Comparison of ENCODE assay signal across 18 cellular contexts in the genomic region with DNA sequence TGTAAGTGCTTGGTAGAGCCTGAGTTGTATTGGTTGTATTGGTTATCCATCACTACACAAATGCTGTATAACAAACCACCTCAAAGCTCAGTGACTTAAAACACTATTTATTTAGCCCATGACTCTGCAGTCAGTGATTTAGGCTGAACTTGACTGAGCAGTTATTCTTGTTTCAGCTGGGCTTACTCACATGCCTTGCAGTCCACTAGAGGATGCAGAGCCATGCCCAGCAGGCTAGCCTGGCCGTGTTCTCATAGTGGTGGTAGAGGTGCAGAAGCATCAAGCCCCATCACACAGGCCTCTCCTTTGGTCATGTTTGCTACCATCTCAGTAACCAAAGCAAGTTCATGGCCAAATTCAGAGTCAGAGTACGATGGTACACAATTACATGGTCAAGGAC.
"Had no signal": no experiment of that assay in that cellular context is flagged by ENCODE, and none has a peak within 500 bp of the region (broad histone marks: within the 10 kb centered on the region; RNA-seq: fewer than 3 reads in every experiment).

No MANE protein-coding gene starts in this region.

- H3K4me3 ChIP-seq: ascending aorta, coronary artery, esophagus squamous epithelium, heart right ventricle, transverse colon had no signal

- DNase-seq: activated CD4-positive, alpha-beta T cell treated with anti-CD3 and anti-CD28 coated beads, Interleukin-2, amount 10 ng/mL, durations not matched to agents 24 days and 14 days; activated CD8-positive, alpha-beta T cell treated with anti-CD3 and anti-CD28 coated beads for 36 hours; activated effector memory CD4-positive, alpha-beta T cell treated with anti-CD3 and anti-CD28 coated beads, Interleukin-2, amount 50 U/mL, for 16 hours; activated T-cell treated with anti-CD3 and anti-CD28 coated beads, Interleukin-2, amount 50 U/mL, for 48 hours; esophagus squamous epithelium; heart right ventricle; kidney glomerular epithelial cell; left ventricle myocardium superior; mesenchymal stem cell; natural killer cell; retina; stimulated activated CD4-positive, alpha-beta T cell treated with anti-CD3 and anti-CD28 coated beads, Interleukin-2, amount 100 ng/mL, for 24 hours; stimulated activated naive CD4-positive, alpha-beta T cell treated with Interleukin-2 at 50 U/mL for 16 hours; transverse colon had no signal

- H3K9me3 Mint-ChIP-seq: activated CD4-positive, alpha-beta T cell treated with anti-CD3 and anti-CD28 coated beads, Interleukin-2, amount 10 ng/mL, durations not matched to agents 24 days and 14 days; activated CD8-positive, alpha-beta T cell treated with anti-CD3 and anti-CD28 coated beads for 36 hours; activated naive CD4-positive, alpha-beta T cell treated with anti-CD3 and anti-CD28 coated beads, Interleukin-2, amount 50 U/mL, for 24 hours; natural killer cell had no signal

- ATAC-seq: activated CD8-positive, alpha-beta T cell treated with anti-CD3 and anti-CD28 coated beads for 36 hours; heart right ventricle; left ventricle myocardium superior; natural killer cell had no signal

- FAIRE-seq: endometrium had no signal

- H3K4me1 Mint-ChIP-seq: natural killer cell had no signal

- H3K27ac Mint-ChIP-seq: activated CD4-positive, alpha-beta T cell treated with anti-CD3 and anti-CD28 coated beads, Interleukin-2, amount 10 ng/mL, durations not matched to agents 24 days and 14 days; activated CD8-positive, alpha-beta T cell treated with anti-CD3 and anti-CD28 coated beads for 36 hours; activated naive CD4-positive, alpha-beta T cell treated with anti-CD3 and anti-CD28 coated beads, Interleukin-2, amount 50 U/mL, for 24 hours had no signal

- H3K4me3 Mint-ChIP-seq: activated CD4-positive, alpha-beta T cell treated with anti-CD3 and anti-CD28 coated beads, Interleukin-2, amount 10 ng/mL, durations not matched to agents 24 days and 14 days; activated CD8-positive, alpha-beta T cell treated with anti-CD3 and anti-CD28 coated beads for 36 hours; activated naive CD4-positive, alpha-beta T cell treated with anti-CD3 and anti-CD28 coated beads, Interleukin-2, amount 50 U/mL, for 24 hours; natural killer cell had no signal

- H3K27me3 Mint-ChIP-seq: activated CD4-positive, alpha-beta T cell treated with anti-CD3 and anti-CD28 coated beads, Interleukin-2, amount 10 ng/mL, durations not matched to agents 24 days and 14 days; activated CD8-positive, alpha-beta T cell treated with anti-CD3 and anti-CD28 coated beads for 36 hours; activated naive CD4-positive, alpha-beta T cell treated with anti-CD3 and anti-CD28 coated beads, Interleukin-2, amount 50 U/mL, for 24 hours had no signal

- H3K9me3 ChIP-seq: ascending aorta, esophagus squamous epithelium, heart right ventricle, transverse colon had no signal

- H3K27ac ChIP-seq: ascending aorta, coronary artery, heart right ventricle, transverse colon had no signal

- H3K4me1 ChIP-seq: ascending aorta, heart right ventricle, transverse colon had no signal

- H3K27me3 ChIP-seq: ascending aorta, esophagus squamous epithelium, heart right ventricle, transverse colon had no signal
